In the genomic region with DNA sequence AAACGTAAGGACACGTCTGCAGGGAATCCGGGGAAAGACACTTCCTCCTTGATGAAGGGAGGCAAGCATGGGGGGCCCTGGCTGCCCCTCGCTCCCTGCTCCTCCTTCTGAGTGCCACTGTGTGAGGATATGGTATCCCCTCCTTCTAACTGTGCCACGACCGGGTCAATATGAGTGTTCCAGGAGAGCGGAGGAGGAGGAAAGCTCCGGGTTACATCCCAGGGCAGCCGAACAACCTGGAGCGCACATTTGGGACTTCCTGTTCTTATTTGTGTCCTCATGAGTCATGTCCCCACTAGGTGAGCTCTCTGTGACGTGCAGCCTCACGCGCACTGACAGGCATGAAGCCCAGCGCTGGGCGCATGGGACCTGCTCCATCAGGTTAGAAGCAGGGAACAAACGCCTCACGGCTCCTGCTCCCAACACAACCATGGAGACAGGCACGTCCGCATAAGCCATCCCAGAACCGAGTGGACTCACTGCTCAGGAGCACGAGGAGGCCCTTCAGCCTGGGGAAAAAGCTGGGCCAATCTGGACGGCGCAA, we compare ENCODE assay signal across 25 cellular contexts.
DNase-seq lines count a peak whose midpoint lies in the region; ATAC-seq, FAIRE-seq and TF ChIP-seq lines count a peak whose summit lies in the region.
"Had no signal": no experiment of that assay in that cellular context is flagged by ENCODE, and none has a peak within 500 bp of the region (broad histone marks: within the 10 kb centered on the region; RNA-seq: fewer than 3 reads in every experiment).

No MANE protein-coding gene starts in this region.

- ATAC-seq in stimulated activated naive B cell treated with anti-CD40 and anti-IgM and Interleukin-4, amounts not matched to agents 10 μg/mL and 1 μg/mL and 100 μg/mL, for 72 hours (replicated peaks): no peak
- no peak for ATAC-seq in GM21381 (IDR thresholded peaks at IDR 0.05; ENCODE audit: unreplicated experiment)
- no peak for ATAC-seq in HG03565 (IDR thresholded peaks at IDR 0.05; ENCODE audit: unreplicated experiment)
- ATAC-seq: A549, left ventricle myocardium superior, mucosa of descending colon had no signal

- no peaks in the 10 kb centered on the region for H3K9me3 ChIP-seq in keratinocyte (ENCODE audit: control insufficient read depth, low read depth, low read length)
- H3K9me3 ChIP-seq: A549, BLaER1, heart right ventricle, mucosa of descending colon had no signal

- DNase-seq in activated effector memory CD4-positive, alpha-beta T cell treated with anti-CD3 and anti-CD28 coated beads, Interleukin-2, amount 50 U/mL, for 16 hours: peak; percentile 60
- no peak for DNase-seq in activated effector memory CD4-positive, alpha-beta T cell treated with Interleukin-2 at 50 U/mL for 16 hours
- DNase-seq in activated naive CD8-positive, alpha-beta T cell treated with anti-CD3 and anti-CD28 coated beads for 36 hours: no peak
- DNase-seq in keratinocyte (ENCODE audit: low read depth, low spot score) (no peak), NCI-H1436 (lab: John Stamatoyannopoulos, UW) (no peak)
- DNase-seq in stimulated activated naive B cell treated with anti-CD40 and anti-IgM and Interleukin-4, amounts not matched to agents 10 μg/mL and 1 μg/mL and 100 μg/mL, for 72 hours: no peak
- DNase-seq: brain microvascular endothelial cell; DMS153; GDM1; GOT3; heart right ventricle; left ventricle myocardium superior; mucosa of descending colon; NCI-H187 treated with DMSO at 0.1 percent for 48 hours; NCI-H226; nucleus accumbens; SIG-M5; stimulated activated CD4-positive, alpha-beta T cell treated with anti-CD3 and anti-CD28 coated beads, Interleukin-4, amount 100 ng/mL, for 4 hours had no signal

- no peaks in the 10 kb centered on the region for H3K27me3 ChIP-seq in keratinocyte (ENCODE audit: control insufficient read depth, extremely low read depth, insufficient read depth, low read length)
- H3K27me3 ChIP-seq: BLaER1, brain microvascular endothelial cell, heart right ventricle had no signal

- TF ChIP-seq CTCF in keratinocyte (optimal IDR thresholded peaks at IDR 0.05 in 1 of 3, IDR thresholded peaks at IDR 0.05 in 1 of 3, conservative IDR thresholded peaks at IDR 0.05 in 1 of 3; ENCODE audit: extremely low read depth in 1 of 3, insufficient read depth in 2 of 3, low read length in 3 of 3): no peak

- peak overlapping the region; percentile 38 for H3K27ac ChIP-seq in keratinocyte (ENCODE audit: control insufficient read depth, insufficient read depth, low read length)
- H3K27ac ChIP-seq: BLaER1, brain microvascular endothelial cell, heart right ventricle, VCaP had no signal

- H3K27me3 Mint-ChIP-seq in activated naive CD8-positive, alpha-beta T cell treated with anti-CD3 and anti-CD28 coated beads for 36 hours: no peaks in the 10 kb centered on the region
- H3K27me3 Mint-ChIP-seq in stimulated activated naive B cell treated with anti-CD40 and anti-IgM and Interleukin-4, amounts not matched to agents 10 μg/mL and 1 μg/mL and 100 μg/mL, for 72 hours: no peaks in the 10 kb centered on the region

- H3K4me3 Mint-ChIP-seq in activated naive CD8-positive, alpha-beta T cell treated with anti-CD3 and anti-CD28 coated beads for 36 hours: no peak overlapping the region
- peak overlapping the region; percentile 5 to 21 for H3K4me3 Mint-ChIP-seq in stimulated activated naive B cell treated with anti-CD40 and anti-IgM and Interleukin-4, amounts not matched to agents 10 μg/mL and 1 μg/mL and 100 μg/mL, for 72 hours

- peaks cover 1 to 15% of the 10 kb centered on the region in 2 experiments for H3K36me3 ChIP-seq in keratinocyte (ENCODE audit: control insufficient read depth in 2 of 2, extremely low read depth in 1 of 2, insufficient read depth in 2 of 2, low read length in 2 of 2)
- H3K36me3 ChIP-seq: brain microvascular endothelial cell had no signal

- peaks cover 4% of the 10 kb centered on the region for H3K36me3 Mint-ChIP-seq in activated naive CD8-positive, alpha-beta T cell treated with anti-CD3 and anti-CD28 coated beads for 36 hours
- peaks cover 58 to 68% of the 10 kb centered on the region in 2 donors for H3K36me3 Mint-ChIP-seq in stimulated activated naive B cell treated with anti-CD40 and anti-IgM and Interleukin-4, amounts not matched to agents 10 μg/mL and 1 μg/mL and 100 μg/mL, for 72 hours

- no peak overlapping the region for H3K9ac ChIP-seq in keratinocyte (ENCODE audit: control insufficient read depth, extremely low read depth, insufficient read depth, low read length)
- H3K9ac ChIP-seq: BLaER1 had no signal

- H2AFZ ChIP-seq in keratinocyte (ENCODE audit: control insufficient read depth, low read length): no peak overlapping the region

- H3K27ac Mint-ChIP-seq in activated naive CD8-positive, alpha-beta T cell treated with anti-CD3 and anti-CD28 coated beads for 36 hours: peak overlapping the region; percentile 14
- H3K27ac Mint-ChIP-seq in stimulated activated naive B cell treated with anti-CD40 and anti-IgM and Interleukin-4, amounts not matched to agents 10 μg/mL and 1 μg/mL and 100 μg/mL, for 72 hours: peak overlapping the region; percentile 84

- peak; percentile 62 for FAIRE-seq in keratinocyte (lab: Jason Lieb, UNC)
- FAIRE-seq: A549, colon, GM19239 had no signal

- H3K9me3 Mint-ChIP-seq in activated naive CD8-positive, alpha-beta T cell treated with anti-CD3 and anti-CD28 coated beads for 36 hours: no peaks in the 10 kb centered on the region
- H3K9me3 Mint-ChIP-seq in stimulated activated naive B cell treated with anti-CD40 and anti-IgM and Interleukin-4, amounts not matched to agents 10 μg/mL and 1 μg/mL and 100 μg/mL, for 72 hours: no peaks in the 10 kb centered on the region

- H3K79me2 ChIP-seq in keratinocyte (ENCODE audit: control insufficient read depth, insufficient read depth, low read length): no peaks in the 10 kb centered on the region

- H4K20me1 ChIP-seq in keratinocyte (ENCODE audit: control insufficient read depth, extremely low read depth, insufficient read depth, low read length): no peaks in the 10 kb centered on the region
- H4K20me1 ChIP-seq: BLaER1 had no signal

- peaks cover 63% of the 10 kb centered on the region for H3K4me1 ChIP-seq in keratinocyte (ENCODE audit: control insufficient read depth, extremely low read depth, insufficient read depth, low read length)

- peaks cover 21% of the 10 kb centered on the region for H3K4me1 Mint-ChIP-seq in activated naive CD8-positive, alpha-beta T cell treated with anti-CD3 and anti-CD28 coated beads for 36 hours
- peaks cover 23 to 33% of the 10 kb centered on the region in 2 donors for H3K4me1 Mint-ChIP-seq in stimulated activated naive B cell treated with anti-CD40 and anti-IgM and Interleukin-4, amounts not matched to agents 10 μg/mL and 1 μg/mL and 100 μg/mL, for 72 hours

- dilution Hi-C loops in keratinocyte (cut with MboI; ENCODE audit: extremely low pct_ligation_motif_present, low sequenced_read_pairs): no loop called here

- H3K4me3 ChIP-seq in keratinocyte (ENCODE audit: control insufficient read depth in 2 of 3, extremely low read depth in 1 of 3, insufficient read depth in 2 of 3, low read depth in 1 of 3, low read length in 3 of 3): no peak overlapping the region
- H3K4me3 ChIP-seq: A549, BLaER1, heart right ventricle, mucosa of descending colon had no signal

- peak overlapping the region; percentile 39 for H3K4me2 ChIP-seq in keratinocyte (ENCODE audit: control insufficient read depth, extremely low read depth, insufficient read depth, low read depth, low read length)
- H3K4me2 ChIP-seq: A549, BLaER1 had no signal

- H3K9me1 ChIP-seq in keratinocyte (ENCODE audit: control insufficient read depth, extremely low read depth, insufficient read depth, low read length): no peaks in the 10 kb centered on the region
